6 cellular contexts compared by ENCODE assay signal in genomic region chr5:177402271-177403043, GRCh38. TPM values are rescaled to one million over a fixed set of nuclear protein-coding genes. Genes with fewer than 3 reads are reported as not detected.
DNase-seq lines count a peak whose midpoint lies in the region; ATAC-seq lines count a peak whose summit lies in the region.

No MANE protein-coding gene starts in this region.

- H3K36me3 Mint-ChIP-seq in activated T-helper 17 cell treated with anti-CD3 and anti-CD28 coated beads, Interleukin-2, amount 50 U/mL, for 72 hours (ENCODE audit: low read depth) = no peaks in the 10 kb centered on the region

- H3K27me3 ChIP-seq in thymus (ENCODE audit: control insufficient read depth, insufficient read depth) = peaks cover 41% of the 10 kb centered on the region

- H3K27ac ChIP-seq in thymus (ENCODE audit: low read depth) = no peak overlapping the region

- peak overlapping the region; percentile 88 for H3K4me3 Mint-ChIP-seq in activated T-helper 17 cell treated with anti-CD3 and anti-CD28 coated beads, Interleukin-2, amount 50 U/mL, for 72 hours

- H3K27ac Mint-ChIP-seq in activated T-helper 17 cell treated with anti-CD3 and anti-CD28 coated beads, Interleukin-2, amount 50 U/mL, for 72 hours = peak overlapping the region; percentile 30

- no peaks in the 10 kb centered on the region for H3K9me3 ChIP-seq in thymus (ENCODE audit: control insufficient read depth)

- H3K9me3 Mint-ChIP-seq in activated T-helper 17 cell treated with anti-CD3 and anti-CD28 coated beads, Interleukin-2, amount 50 U/mL, for 72 hours = no peaks in the 10 kb centered on the region

- peak; percentile 71 for DNase-seq in EL
- DNase-seq in NCI-H2196 treated with DMSO at 0.1 percent for 48 hours (lab: John Stamatoyannopoulos, UW; ENCODE audit: unreplicated experiment) = peak; percentile 85
- DNase-seq in islet precursor cell = peak; percentile 92

- WGBS in thymus = 25% methylated on average over 49 of the region's 49 CpGs

- H3K4me3 ChIP-seq in thymus (ENCODE audit: low read length) = peak overlapping the region; percentile 43

- peak; percentile 59 for ATAC-seq in activated T-helper 17 cell treated with anti-CD3 and anti-CD28 coated beads, Interleukin-2, amount 50 U/mL, for 72 hours (replicated peaks)
- no peak for ATAC-seq in HG03469 (IDR thresholded peaks at IDR 0.05; ENCODE audit: unreplicated experiment)

- H3K27me3 Mint-ChIP-seq in activated T-helper 17 cell treated with anti-CD3 and anti-CD28 coated beads, Interleukin-2, amount 50 U/mL, for 72 hours = no peaks in the 10 kb centered on the region

- peaks cover 25% of the 10 kb centered on the region for H3K4me1 ChIP-seq in thymus (ENCODE audit: control insufficient read depth, insufficient read depth, low read length)

- H3K36me3 ChIP-seq in thymus (ENCODE audit: control insufficient read depth, insufficient read depth) = no peaks in the 10 kb centered on the region

- H3K4me1 Mint-ChIP-seq in activated T-helper 17 cell treated with anti-CD3 and anti-CD28 coated beads, Interleukin-2, amount 50 U/mL, for 72 hours = no peaks in the 10 kb centered on the region

RNA-seq across cellular contexts. Expression of gene PFN3, which starts 2.0 kb away (rescaled TPM):
- not detected for total RNA-seq in activated T-helper 17 cell treated with anti-CD3 and anti-CD28 coated beads, Interleukin-2, amount 50 U/mL, for 72 hours
- not detected for polyA plus RNA-seq in thymus

RNA-seq across cellular contexts. Expression of gene F12, which starts 6.9 kb away (rescaled TPM):
- total RNA-seq in activated T-helper 17 cell treated with anti-CD3 and anti-CD28 coated beads, Interleukin-2, amount 50 U/mL, for 72 hours = 1 to 10 TPM; 3.7 to 4.6 TPM
- 1.2 TPM for polyA plus RNA-seq in thymus

RNA-seq across cellular contexts. Expression of gene SLC34A1, which starts 18.2 kb away (rescaled TPM):
- total RNA-seq in activated T-helper 17 cell treated with anti-CD3 and anti-CD28 coated beads, Interleukin-2, amount 50 U/mL, for 72 hours = 1 to 10 TPM in 1 of 2 donors, under 1 TPM in 1; 0.56 to 1.1 TPM
- polyA plus RNA-seq in thymus = 0.02 TPM

RNA-seq across cellular contexts. Expression of gene GRK6, which starts 24.0 kb away (rescaled TPM):
- total RNA-seq in activated T-helper 17 cell treated with anti-CD3 and anti-CD28 coated beads, Interleukin-2, amount 50 U/mL, for 72 hours = 100 to 1,000 TPM; 108 to 130 TPM
- polyA plus RNA-seq in thymus = 36.3 TPM

RNA-seq across cellular contexts. Expression of gene PRR7, which starts 44.2 kb away (rescaled TPM):
- 10 to 100 TPM in 1 of 2 donors, 1 to 10 TPM in 1; 8.2 to 13.6 TPM for total RNA-seq in activated T-helper 17 cell treated with anti-CD3 and anti-CD28 coated beads, Interleukin-2, amount 50 U/mL, for 72 hours
- polyA plus RNA-seq in thymus = 1.6 TPM
